In the genomic region with DNA sequence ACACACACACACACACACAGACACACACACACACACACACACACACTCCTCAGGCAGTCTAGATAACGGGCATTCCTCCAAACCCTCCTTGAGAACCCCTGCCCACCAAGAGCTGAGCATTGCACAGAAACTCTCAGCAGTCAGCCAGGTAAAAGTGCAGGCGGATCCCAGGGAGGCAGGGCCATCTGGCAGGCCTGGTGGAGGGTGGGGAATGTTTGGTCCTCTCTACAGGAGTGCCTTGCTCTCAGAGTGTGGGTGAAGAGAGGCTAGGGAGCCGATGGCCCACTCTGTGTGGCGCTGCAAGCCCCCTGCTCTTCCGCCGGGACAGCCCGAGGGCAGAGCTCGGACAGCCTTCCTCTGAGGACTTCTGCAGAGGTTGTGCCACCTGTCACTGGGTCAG, we compare ENCODE assay signal across 15 cellular contexts.
A peak's percentile ranks its signal among the peaks of the same experiment; 100 is the strongest.
DNase-seq lines count a peak whose midpoint lies in the region; ATAC-seq and TF ChIP-seq lines count a peak whose summit lies in the region.
"Had no signal": no experiment of that assay in that cellular context is flagged by ENCODE, and none has a peak within 500 bp of the region (broad histone marks: within the 10 kb centered on the region; RNA-seq: fewer than 3 reads in every experiment).

No MANE protein-coding gene starts in this region.

- intact Hi-C loops in left lung (cut with DNase I) = no loop called here
- intact Hi-C loops in mammary epithelial cell (cut with micrococcal nuclease) = no loop called here

- peak; percentile 43 to 86 for DNase-seq in NCI-H2081 (lab: John Stamatoyannopoulos, UW)
- DNase-seq in NCI-H2081 treated with DMSO at 0.1 percent for 48 hours (lab: John Stamatoyannopoulos, UW) = no peak
- DNase-seq in DMS79 treated with DMSO at 0.1 percent for 48 hours (lab: John Stamatoyannopoulos, UW) = peak; percentile 79
- DNase-seq in NCI-H345 treated with DMSO at 0.1 percent for 48 hours (lab: John Stamatoyannopoulos, UW; ENCODE audit: unreplicated experiment) = peak; percentile 25
- DNase-seq in left lung = no peak
- DNase-seq in RWPE1 (ENCODE audit: low spot score) = no peak
- DNase-seq in stimulated activated CD4-positive, alpha-beta T cell treated with anti-CD3 and anti-CD28 coated beads, Interleukin-2, amount 100 ng/mL, for 48 hours = no peak
- no peak for DNase-seq in mammary epithelial cell
- DNase-seq: CD4-positive, alpha-beta T cell; DMS53; H9; Karpas-422; NCI-H1694; Peyer's patch; Right ventricle myocardium superior had no signal

- H3K36me3 ChIP-seq in left lung (no peaks in the 10 kb centered on the region), mammary epithelial cell (ENCODE audit: insufficient read depth, low read length) (no peaks in the 10 kb centered on the region)
- H3K36me3 ChIP-seq: Peyer's patch had no signal

- H3K9ac ChIP-seq in mammary epithelial cell (ENCODE audit: insufficient read depth, low read length) = no peak overlapping the region

- H2AFZ ChIP-seq in mammary epithelial cell (ENCODE audit: low read depth, low read length) = no peak overlapping the region

- no peak for TF ChIP-seq CTCF in left lung (IDR thresholded peaks at IDR 0.05)
- no peak for TF ChIP-seq CTCF in RWPE1 (conservative IDR thresholded peaks at IDR 0.05; ENCODE audit: low read depth)
- no peak for TF ChIP-seq CTCF in mammary epithelial cell (conservative IDR thresholded peaks at IDR 0.05 in 1 of 2, IDR thresholded peaks at IDR 0.05 in 1 of 2; ENCODE audit: extremely low read depth in 1 of 2, insufficient read depth in 1 of 2, low read depth in 1 of 2, low read length in 2 of 2)

- dilution Hi-C loops in mammary epithelial cell (cut with HindIII; ENCODE audit: low sequenced_read_pairs) = no loop called here

- H3K4me1 ChIP-seq in left lung (no peaks in the 10 kb centered on the region), mammary epithelial cell (ENCODE audit: insufficient read depth, low read length) (no peaks in the 10 kb centered on the region)

- no peaks in the 10 kb centered on the region for H3K9me3 ChIP-seq in left lung
- H3K9me3 ChIP-seq in mammary epithelial cell (replicated peaks; ENCODE audit: insufficient read depth, low read length) = no peaks in the 10 kb centered on the region
- H3K9me3 ChIP-seq: Peyer's patch had no signal

- H3K79me2 ChIP-seq in mammary epithelial cell (ENCODE audit: insufficient read depth, low read length) = no peaks in the 10 kb centered on the region

- no peak overlapping the region for H3K4me2 ChIP-seq in mammary epithelial cell (ENCODE audit: insufficient read depth, low read depth, low read length)

- in situ Hi-C loops in mammary epithelial cell (cut with MboI; ENCODE audit: low sequenced_read_pairs in 2 of 2) = no loop called here

- BruUV-seq in mammary epithelial cell (replicated peaks; lab: Mats Ljungman, UMichigan) = no TSS peak

- WGBS in mammary epithelial cell (ENCODE audit: low coverage, missing lambda C conversion rate) = 56% methylated on average over 8 of the region's 8 CpGs

- H3K27me3 ChIP-seq in left lung (peaks cover 42 to 76% of the 10 kb centered on the region in 2 donors), mammary epithelial cell (ENCODE audit: insufficient read depth, low read length) (peaks cover 29% of the 10 kb centered on the region)

- POLR2A ChIA-PET in RWPE1 (lab: Yijun Ruan, JAX; ENCODE audit: low non-redundant PET) = no interaction called here

- CTCF ChIA-PET in RWPE1 (lab: Yijun Ruan, JAX) (interaction anchor here (0.7 kb wide), 1 partner anchor 56 kb away, joined by 3 read pairs; no protein-coding TSS in a partner anchor), mammary epithelial cell (lab: Charles Lee; ENCODE audit: low non-redundant PET) (no interaction called here)

- ATAC-seq in left lung = peak; percentile 50

- H3K27ac ChIP-seq in left lung = no peak overlapping the region
- H3K27ac ChIP-seq in RWPE1 = no peak overlapping the region
- no peak overlapping the region for H3K27ac ChIP-seq in mammary epithelial cell (ENCODE audit: insufficient read depth, low read depth, low read length)
- H3K27ac ChIP-seq: Peyer's patch had no signal

- H4K20me1 ChIP-seq in mammary epithelial cell (ENCODE audit: insufficient read depth, low read length) = no peaks in the 10 kb centered on the region

- no peak overlapping the region for H3K4me3 ChIP-seq in left lung
- no peak overlapping the region for H3K4me3 ChIP-seq in mammary epithelial cell (replicated peaks in 1 of 3; ENCODE audit: insufficient read depth in 1 of 3, low read depth in 2 of 3, low read length in 3 of 3)
- H3K4me3 ChIP-seq: Peyer's patch had no signal

Comparison
In these comparisons a context has a peak if more than half of its experiments do, and no peak if none do; other contexts are left out.
1. DNase-seq: peak in NCI-H2081 (2 of 2), DMS79 treated with DMSO at 0.1 percent for 48 hours (single experiment) and NCI-H345 treated with DMSO at 0.1 percent for 48 hours (single experiment); none in NCI-H2081 treated with DMSO at 0.1 percent for 48 hours (single experiment), left lung (0 of 2), RWPE1 (single experiment), stimulated activated CD4-positive, alpha-beta T cell treated with anti-CD3 and anti-CD28 coated beads, Interleukin-2, amount 100 ng/mL, for 48 hours (0 of 2) and mammary epithelial cell (single experiment).